ENCODE assay signal across 19 cellular contexts in the genomic region with DNA sequence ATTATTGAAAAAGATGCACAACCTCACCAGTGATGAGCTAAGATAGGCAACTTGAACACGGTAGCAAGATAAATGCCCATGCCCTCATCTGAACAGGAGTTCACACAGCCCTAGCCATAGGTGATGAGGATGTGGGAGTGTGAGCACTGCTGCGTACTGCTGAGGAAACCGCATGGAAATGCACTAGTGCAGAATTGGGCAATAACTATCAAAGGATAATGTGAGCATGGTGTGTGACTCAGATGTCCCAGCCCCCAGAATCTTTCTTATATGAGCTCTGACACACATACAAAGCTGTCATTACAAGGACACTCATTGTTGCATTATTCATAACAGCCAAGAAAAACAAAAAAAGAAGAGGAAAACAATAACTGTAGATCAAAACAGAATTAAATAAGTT.
DNase-seq lines count a peak whose midpoint lies in the region; ATAC-seq and TF ChIP-seq lines count a peak whose summit lies in the region.
"Had no signal": no experiment of that assay in that cellular context is flagged by ENCODE, and none has a peak within 500 bp of the region (broad histone marks: within the 10 kb centered on the region; RNA-seq: fewer than 3 reads in every experiment).

No MANE protein-coding gene starts in this region.

- peaks cover 19% of the 10 kb centered on the region for H3K4me1 ChIP-seq in DND-41 (ENCODE audit: insufficient read depth, low read length)
- H3K4me1 ChIP-seq: BE2C had no signal

- TF ChIP-seq CTCF in DND-41 (IDR thresholded peaks at IDR 0.05; ENCODE audit: borderline replicate concordance, extremely low read depth, low read length, poor library complexity, severe bottlenecking): no peak
- no peak for TF ChIP-seq CTCF in astrocyte of the spinal cord (IDR thresholded peaks at IDR 0.05; ENCODE audit: low read depth, low read length)

- peak; percentile 52 for DNase-seq in DND-41
- DNase-seq in Jurkat, Clone E6-1 (ENCODE audit: low read depth, low spot score): peak; percentile 81
- DNase-seq in astrocyte of the spinal cord (ENCODE audit: low read depth, low spot score): peak; percentile 12
- DNase-seq in foreskin melanocyte: peak; percentile 59
- DNase-seq in central memory CD4-positive, alpha-beta T cell: no peak
- DNase-seq in left lobe of liver (ENCODE audit: low spot score): no peak
- no peak for DNase-seq in activated CD4-positive, alpha-beta T cell treated with anti-CD3 and anti-CD28 coated beads, Interleukin-2, amount 10 ng/mL, durations not matched to agents 7 days and 5 days
- DNase-seq: ACHN; BE2C; CD4-positive, alpha-beta memory T cell; DMS79 treated with DMSO at 0.1 percent for 48 hours; GF-D8; GOT3; HFFc6; NCI-H1417; NCI-H2029 treated with DMSO at 0.1 percent for 48 hours; NCI-H510A; SHP77 treated with DMSO at 0.1 percent for 48 hours had no signal

- H3K4me3 Mint-ChIP-seq in activated CD4-positive, alpha-beta T cell treated with anti-CD3 and anti-CD28 coated beads, Interleukin-2, amount 10 ng/mL, durations not matched to agents 7 days and 5 days: no peak overlapping the region
- H3K4me3 Mint-ChIP-seq: CD4-positive, alpha-beta memory T cell; HFFc6 had no signal

- H3K36me3 ChIP-seq in DND-41 (ENCODE audit: insufficient read depth, low read length): no peaks in the 10 kb centered on the region
- H3K36me3 ChIP-seq: BE2C had no signal

- no peak overlapping the region for H3K4me3 ChIP-seq in DND-41 (ENCODE audit: low read depth in 1 of 2, low read length in 2 of 2)
- H3K4me3 ChIP-seq in Jurkat, Clone E6-1 (ENCODE audit: low read length): no peak overlapping the region
- no peak overlapping the region for H3K4me3 ChIP-seq in astrocyte of the spinal cord (ENCODE audit: low read depth, low read length)

- no peaks in the 10 kb centered on the region for H3K79me2 ChIP-seq in DND-41 (ENCODE audit: insufficient read depth, low read length)

- H3K27me3 ChIP-seq in DND-41 (ENCODE audit: insufficient read depth, low read length, poor library complexity): no peaks in the 10 kb centered on the region
- H3K27me3 ChIP-seq: BE2C had no signal

- POLR2A ChIA-PET in activated CD4-positive, alpha-beta T cell treated with anti-CD3 and anti-CD28 coated beads, Interleukin-2, amount 10 ng/mL, durations not matched to agents 7 days and 5 days (lab: Charles Lee): no interaction called here

- in situ Hi-C loops in astrocyte of the spinal cord (cut with HindIII; ENCODE audit: low sequenced_read_pairs): no loop called here

- H2AFZ ChIP-seq in DND-41 (ENCODE audit: low read depth, low read length): no peak overlapping the region

- no peaks in the 10 kb centered on the region for H4K20me1 ChIP-seq in DND-41 (ENCODE audit: insufficient read depth, low read length)

- H3K27ac ChIP-seq in DND-41 (ENCODE audit: low read length): no peak overlapping the region

- H3K9ac ChIP-seq in DND-41 (ENCODE audit: low read depth, low read length): no peak overlapping the region

- no peak overlapping the region for H3K4me2 ChIP-seq in DND-41 (ENCODE audit: insufficient read depth, low read length)

- no peaks in the 10 kb centered on the region for H3K27me3 Mint-ChIP-seq in activated CD4-positive, alpha-beta T cell treated with anti-CD3 and anti-CD28 coated beads, Interleukin-2, amount 10 ng/mL, durations not matched to agents 7 days and 5 days
- H3K27me3 Mint-ChIP-seq: CD4-positive, alpha-beta memory T cell had no signal

- no peaks in the 10 kb centered on the region for H3K9me3 ChIP-seq in DND-41 (ENCODE audit: insufficient read depth, low read length, severe bottlenecking)
- H3K9me3 ChIP-seq: BE2C had no signal

- no peaks in the 10 kb centered on the region for H3K36me3 Mint-ChIP-seq in activated CD4-positive, alpha-beta T cell treated with anti-CD3 and anti-CD28 coated beads, Interleukin-2, amount 10 ng/mL, durations not matched to agents 7 days and 5 days (ENCODE audit: low read depth)
- H3K36me3 Mint-ChIP-seq: CD4-positive, alpha-beta memory T cell had no signal

- H3K4me1 Mint-ChIP-seq in activated CD4-positive, alpha-beta T cell treated with anti-CD3 and anti-CD28 coated beads, Interleukin-2, amount 10 ng/mL, durations not matched to agents 7 days and 5 days: no peaks in the 10 kb centered on the region
- H3K4me1 Mint-ChIP-seq: CD4-positive, alpha-beta memory T cell had no signal

- H3K27ac Mint-ChIP-seq in activated CD4-positive, alpha-beta T cell treated with anti-CD3 and anti-CD28 coated beads, Interleukin-2, amount 10 ng/mL, durations not matched to agents 7 days and 5 days: no peak overlapping the region
- H3K27ac Mint-ChIP-seq: CD4-positive, alpha-beta memory T cell; HFFc6 had no signal

- peaks cover 8% of the 10 kb centered on the region for H3K9me3 Mint-ChIP-seq in activated CD4-positive, alpha-beta T cell treated with anti-CD3 and anti-CD28 coated beads, Interleukin-2, amount 10 ng/mL, durations not matched to agents 7 days and 5 days

- CTCF ChIA-PET in activated CD4-positive, alpha-beta T cell treated with anti-CD3 and anti-CD28 coated beads, Interleukin-2, amount 10 ng/mL, durations not matched to agents 7 days and 5 days (lab: Charles Lee): no interaction called here

- ATAC-seq in DND-41 (ENCODE audit: insufficient read depth, low read depth) (peak; percentile 86), left lobe of liver (no peak)
- ATAC-seq: Panc1 had no signal

Comparison
In these comparisons a context has a peak if more than half of its experiments do, and no peak if none do; other contexts are left out.
1. DNase-seq: peak in DND-41 (single experiment), Jurkat, Clone E6-1 (single experiment), astrocyte of the spinal cord (single experiment) and foreskin melanocyte (single experiment); none in central memory CD4-positive, alpha-beta T cell (single experiment), left lobe of liver (single experiment) and activated CD4-positive, alpha-beta T cell treated with anti-CD3 and anti-CD28 coated beads, Interleukin-2, amount 10 ng/mL, durations not matched to agents 7 days and 5 days (single experiment).